ENCODE assay signal across 22 cellular contexts in genomic region chr4:104909376-104909775, GRCh38.
"Had no signal": no experiment of that assay in that cellular context is flagged by ENCODE, and none has a peak within 500 bp of the region (broad histone marks: within the 10 kb centered on the region; RNA-seq: fewer than 3 reads in every experiment).

No MANE protein-coding gene starts in this region.

- FAIRE-seq: endothelial cell of umbilical vein had no signal

- H3K27me3 ChIP-seq: esophagus muscularis mucosa, foreskin keratinocyte, gastroesophageal sphincter, hepatocyte had no signal

- H3K27ac ChIP-seq: coronary artery, dorsolateral prefrontal cortex, esophagus muscularis mucosa, foreskin keratinocyte, gastroesophageal sphincter, heart left ventricle, hepatocyte, left ventricle myocardium inferior, lower lobe of right lung had no signal

- H3K4me2 ChIP-seq: hepatocyte had no signal

- H3K79me2 ChIP-seq: hepatocyte had no signal

- DNase-seq: dermis blood vessel endothelial cell; dorsolateral prefrontal cortex; effector CD4-positive, alpha-beta T cell; effector memory CD4-positive, alpha-beta T cell; foreskin keratinocyte; heart left ventricle; hypothalamus; islet precursor cell; kidney; kidney glomerular epithelial cell; left colon; left ventricle myocardium inferior; lower lobe of right lung; mesenchymal stem cell; midbrain; naive thymus-derived CD4-positive, alpha-beta T cell had no signal

- H2AFZ ChIP-seq: hepatocyte had no signal

- ATAC-seq: foreskin keratinocyte; gastroesophageal sphincter; heart left ventricle; left colon; left lobe of liver; lower lobe of right lung; naive thymus-derived CD4-positive, alpha-beta T cell had no signal

- H3K9me3 ChIP-seq: esophagus muscularis mucosa, gastroesophageal sphincter, heart left ventricle, left ventricle myocardium inferior, lower lobe of right lung had no signal

- H3K4me3 Mint-ChIP-seq: naive thymus-derived CD4-positive, alpha-beta T cell had no signal

- H3K4me1 ChIP-seq: esophagus muscularis mucosa, foreskin keratinocyte, heart left ventricle, left ventricle myocardium inferior, lower lobe of right lung had no signal

- H3K36me3 ChIP-seq: esophagus muscularis mucosa, gastroesophageal sphincter, heart left ventricle, left ventricle myocardium inferior, lower lobe of right lung had no signal

- H3K4me3 ChIP-seq: coronary artery, dorsolateral prefrontal cortex, esophagus muscularis mucosa, gastroesophageal sphincter, heart left ventricle, hepatocyte, left ventricle myocardium inferior, lower lobe of right lung had no signal

- H3K27ac Mint-ChIP-seq: naive thymus-derived CD4-positive, alpha-beta T cell had no signal
